9 cellular contexts compared by ENCODE assay signal in the genomic region with DNA sequence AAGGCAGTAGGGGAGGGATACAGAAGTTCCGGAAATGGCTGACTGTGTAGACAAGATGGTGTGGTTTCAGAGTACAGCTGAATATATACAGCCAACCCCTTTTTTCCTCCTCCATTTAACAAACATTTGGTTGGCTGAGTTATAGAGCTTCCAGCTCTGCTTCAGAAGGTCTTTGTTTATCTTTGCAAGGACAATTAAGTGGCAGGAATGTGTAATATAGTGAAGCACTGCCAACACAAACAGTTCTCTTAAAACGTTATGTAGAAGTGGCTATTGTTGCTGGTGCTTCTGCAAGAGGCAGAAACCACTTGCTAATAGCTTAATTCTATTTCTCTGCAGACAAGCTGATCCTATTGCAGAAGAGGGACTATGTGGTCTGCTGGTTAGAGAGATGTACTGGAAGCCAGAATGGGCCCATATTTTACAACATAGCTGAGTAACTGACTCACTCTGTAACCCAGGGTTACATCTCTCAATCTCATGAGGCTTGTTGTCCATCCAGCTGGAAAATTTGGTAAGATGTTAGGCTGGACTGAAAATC.
DNase-seq lines count a peak whose midpoint lies in the region; ATAC-seq and TF ChIP-seq lines count a peak whose summit lies in the region.
"Had no signal": no experiment of that assay in that cellular context is flagged by ENCODE, and none has a peak within 500 bp of the region (broad histone marks: within the 10 kb centered on the region; RNA-seq: fewer than 3 reads in every experiment).

No MANE protein-coding gene starts in this region.

- H3K4me3 Mint-ChIP-seq in chondrocyte (ENCODE audit: unreplicated experiment): no peak overlapping the region

- TF ChIP-seq CTCF in chondrocyte (IDR thresholded peaks at IDR 0.05): peak; percentile 65

- intact Hi-C loops in posterior vena cava (cut with DNase I): no loop called here

- DNase-seq in Caki2 (ENCODE audit: low read depth) (peak; percentile 99), NCI-H2107 (lab: John Stamatoyannopoulos, UW) (peak; percentile 87), chondrocyte (ENCODE audit: low spot score) (no peak), myocyte (ENCODE audit: low read depth) (peak; percentile 84), posterior vena cava (ENCODE audit: low spot score) (no peak)
- no peak for DNase-seq in stimulated activated CD4-positive, alpha-beta T cell treated with anti-CD3 and anti-CD28 coated beads, Interleukin-12 subunit alpha, Interleukin-12 subunit beta, amount 100 ng/mL, for 4 hours
- no peak for DNase-seq in activated effector memory CD4-positive, alpha-beta T cell treated with Interleukin-2 at 50 U/mL for 16 hours
- DNase-seq: stimulated activated naive CD4-positive, alpha-beta T cell treated with Interleukin-2 at 50 U/mL for 16 hours had no signal

- H3K27ac Mint-ChIP-seq in chondrocyte (ENCODE audit: unreplicated experiment): peak overlapping the region; percentile 90

- peaks cover 11% of the 10 kb centered on the region for H3K9me3 Mint-ChIP-seq in chondrocyte (ENCODE audit: low read depth)

- peaks cover 26% of the 10 kb centered on the region for H3K4me1 Mint-ChIP-seq in chondrocyte (ENCODE audit: low read depth)

- H3K36me3 Mint-ChIP-seq in chondrocyte (ENCODE audit: low read depth): no peaks in the 10 kb centered on the region

- in situ Hi-C loops in Caki2 (cut with HindIII; ENCODE audit: low pct_unique_long_range_greater_than_20kb, low sequenced_read_pairs): no loop called here

- no peaks in the 10 kb centered on the region for H3K27me3 Mint-ChIP-seq in chondrocyte (ENCODE audit: low read depth)

- no peak for ATAC-seq in GM19455 (IDR thresholded peaks at IDR 0.05; ENCODE audit: unreplicated experiment)

Comparison
In these comparisons a context has a peak if more than half of its experiments do, and no peak if none do; other contexts are left out.
1. DNase-seq: peak in Caki2 (single experiment), NCI-H2107 (single experiment) and myocyte (single experiment); none in chondrocyte (single experiment), stimulated activated CD4-positive, alpha-beta T cell treated with anti-CD3 and anti-CD28 coated beads, Interleukin-12 subunit alpha, Interleukin-12 subunit beta, amount 100 ng/mL, for 4 hours (single experiment), posterior vena cava (single experiment) and activated effector memory CD4-positive, alpha-beta T cell treated with Interleukin-2 at 50 U/mL for 16 hours (single experiment).